ENCODE assay signal across 10 cellular contexts in the genomic region with DNA sequence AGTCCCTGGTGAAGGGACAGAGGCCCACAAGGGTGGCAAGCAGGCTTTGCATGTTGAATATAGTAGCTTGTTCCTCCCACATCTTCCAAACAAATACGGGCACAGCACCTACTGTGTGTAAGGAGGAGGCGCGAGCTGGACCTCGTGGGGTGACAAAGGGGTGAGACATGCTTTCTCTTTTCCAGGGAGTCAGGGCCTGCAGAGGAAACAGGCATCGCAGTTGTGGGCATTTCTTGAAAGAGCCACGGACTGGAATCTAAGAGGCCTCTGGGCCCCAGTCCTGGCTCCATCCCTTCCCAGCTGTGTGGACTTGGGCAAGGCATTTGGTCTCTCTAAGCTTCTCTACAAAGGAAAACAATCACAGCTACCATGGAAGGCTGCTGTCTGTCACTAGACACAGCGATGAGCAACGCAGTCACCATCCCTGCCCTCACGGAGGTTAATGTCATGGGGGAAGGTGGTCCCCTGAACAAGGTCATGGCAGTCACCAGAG. TPM values are rescaled to one million over a fixed set of nuclear protein-coding genes. Genes with fewer than 3 reads are reported as not detected.
DNase-seq lines count a peak whose midpoint lies in the region; ATAC-seq and TF ChIP-seq lines count a peak whose summit lies in the region.
"Had no signal": no experiment of that assay in that cellular context is flagged by ENCODE, and none has a peak within 500 bp of the region (broad histone marks: within the 10 kb centered on the region; RNA-seq: fewer than 3 reads in every experiment).

No MANE protein-coding gene starts in this region.

- ATAC-seq in activated T-helper 17 cell treated with anti-CD3 and anti-CD28 coated beads, Interleukin-2, amount 50 U/mL, for 72 hours (replicated peaks), result no peak

- DNase-seq in PC-9 (no peak), endodermal cell (peak; percentile 74), midbrain (lab: John Stamatoyannopoulos, UW) (peak; percentile 70), substantia nigra (lab: John Stamatoyannopoulos, UW) (peak in 5 of 49 donors; percentile 28 to 74 (median 69)), SKM-1 treated with dmso at 0.1 percent for 144 hours (lab: John Stamatoyannopoulos, UW; ENCODE audit: unreplicated experiment) (no peak), Karpas-422 (no peak)
- DNase-seq in central memory CD4-positive, alpha-beta T cell, result no peak
- DNase-seq: NCI-H524 treated with DMSO at 0.1 percent for 48 hours, T-helper 2 cell had no signal

- H3K4me1 ChIP-seq in PC-9 (replicated peaks; ENCODE audit: insufficient read depth) (peaks cover 62% of the 10 kb centered on the region), endodermal cell (ENCODE audit: control insufficient read depth, insufficient read depth, low read length) (peaks cover 20% of the 10 kb centered on the region), Karpas-422 (ENCODE audit: low read length) (no peaks in the 10 kb centered on the region)

- H3K79me2 ChIP-seq in PC-9 (ENCODE audit: low read depth) (no peaks in the 10 kb centered on the region), Karpas-422 (ENCODE audit: low read length) (no peaks in the 10 kb centered on the region)

- H4K20me1 ChIP-seq in PC-9 (ENCODE audit: insufficient read depth), result no peaks in the 10 kb centered on the region
- H4K20me1 ChIP-seq in Karpas-422 (ENCODE audit: insufficient read depth, low read depth, low read length), result no peaks in the 10 kb centered on the region

- peaks cover 40% of the 10 kb centered on the region for H3K4me1 Mint-ChIP-seq in endodermal cell
- H3K4me1 Mint-ChIP-seq in activated T-helper 17 cell treated with anti-CD3 and anti-CD28 coated beads, Interleukin-2, amount 50 U/mL, for 72 hours, result peaks cover 8% of the 10 kb centered on the region

- intact Hi-C loops in PC-9 (cut with micrococcal nuclease; ENCODE audit: unreplicated experiment), result loop anchor here (1.0 to 10.0 kb wide), 6 partner anchors 14 to 362 kb away; a partner anchor contains a TSS

- H3F3A ChIP-seq in PC-9 (ENCODE audit: insufficient read depth, low read depth), result peaks cover 41% of the 10 kb centered on the region

- H3K9me2 ChIP-seq in PC-9 (ENCODE audit: insufficient read depth) (no peaks in the 10 kb centered on the region), Karpas-422 (replicated peaks; ENCODE audit: insufficient read depth, low read length) (no peaks in the 10 kb centered on the region)

- H3K36me3 Mint-ChIP-seq in endodermal cell (ENCODE audit: low read depth), result no peaks in the 10 kb centered on the region
- H3K36me3 Mint-ChIP-seq in activated T-helper 17 cell treated with anti-CD3 and anti-CD28 coated beads, Interleukin-2, amount 50 U/mL, for 72 hours (ENCODE audit: low read depth), result no peaks in the 10 kb centered on the region

- no peaks in the 10 kb centered on the region for H3K27me3 ChIP-seq in PC-9 (ENCODE audit: insufficient read depth, low read depth)
- H3K27me3 ChIP-seq in endodermal cell (ENCODE audit: control insufficient read depth, insufficient read depth, low read length, poor library complexity, severe bottlenecking), result no peaks in the 10 kb centered on the region
- H3K27me3 ChIP-seq in Karpas-422 (ENCODE audit: low read length), result no peaks in the 10 kb centered on the region

- WGBS in endodermal cell (ENCODE audit: insufficient coverage in 1 of 2, insufficient read length in 1 of 2), 2 experiments, result 80 to 87% methylated on average over 7 to 9 of the region's 9 CpGs

- H3K27ac ChIP-seq in PC-9 (peak overlapping the region; percentile 23), endodermal cell (ENCODE audit: low read depth, low read length) (peak overlapping the region; percentile 93), substantia nigra (ENCODE audit: low read depth, low read length, poor library complexity, severe bottlenecking) (peak overlapping the region; percentile 94), Karpas-422 (ENCODE audit: low read length) (no peak overlapping the region)

- no peak overlapping the region for H3K4me3 ChIP-seq in PC-9
- no peak overlapping the region for H3K4me3 ChIP-seq in endodermal cell (ENCODE audit: low read length)
- no peak overlapping the region for H3K4me3 ChIP-seq in Karpas-422 (ENCODE audit: low read length)

- H3K36me3 ChIP-seq in PC-9 (ENCODE audit: low read depth) (no peaks in the 10 kb centered on the region), endodermal cell (ENCODE audit: control insufficient read depth, insufficient read depth, low read length) (no peaks in the 10 kb centered on the region), Karpas-422 (ENCODE audit: insufficient read depth, low read length) (no peaks in the 10 kb centered on the region)

- CTCF ChIA-PET in PC-9 (lab: Charles Lee), result interaction anchor here (0.6 to 4.4 kb wide), 9 partner anchors 9 to 231 kb away, joined by 3 to 52 read pairs (median 4); a partner anchor contains a TSS

- POLR2A ChIA-PET in PC-9 (lab: Charles Lee; ENCODE audit: unreplicated experiment), result interaction anchor here (0.5 to 2.5 kb wide), 5 partner anchors 15 to 350 kb away, joined by 3 to 9 read pairs (median 8); no protein-coding TSS in a partner anchor

- no peak overlapping the region for H2AFZ ChIP-seq in PC-9
- no peak overlapping the region for H2AFZ ChIP-seq in Karpas-422 (ENCODE audit: low read length)

- no TSS peak for BruUV-seq in PC-9 (replicated peaks; lab: Mats Ljungman, UMichigan)

- no peaks in the 10 kb centered on the region for H3K27me3 Mint-ChIP-seq in endodermal cell (ENCODE audit: insufficient read depth)
- no peaks in the 10 kb centered on the region for H3K27me3 Mint-ChIP-seq in activated T-helper 17 cell treated with anti-CD3 and anti-CD28 coated beads, Interleukin-2, amount 50 U/mL, for 72 hours

- TF ChIP-seq CTCF in PC-9 (conservative IDR thresholded peaks at IDR 0.05) (no peak), endodermal cell (conservative IDR thresholded peaks at IDR 0.05) (no peak)

- no peak overlapping the region for H3K4me2 ChIP-seq in PC-9
- H3K4me2 ChIP-seq in Karpas-422 (ENCODE audit: low read depth, low read length, poor library complexity, severe bottlenecking), result no peak overlapping the region

- no peak overlapping the region for H3K9ac ChIP-seq in endodermal cell (ENCODE audit: extremely low read depth, low read length, poor library complexity, severe bottlenecking)
- no peak overlapping the region for H3K9ac ChIP-seq in Karpas-422 (ENCODE audit: low read length)

- H3K9me3 ChIP-seq in PC-9 (ENCODE audit: insufficient read depth, low read depth), result no peaks in the 10 kb centered on the region
- no peaks in the 10 kb centered on the region for H3K9me3 ChIP-seq in endodermal cell (ENCODE audit: control insufficient read depth, low read length)
- H3K9me3 ChIP-seq in Karpas-422 (ENCODE audit: low read length), result no peaks in the 10 kb centered on the region

- H3K4me3 Mint-ChIP-seq in endodermal cell, result no peak overlapping the region
- H3K4me3 Mint-ChIP-seq in activated T-helper 17 cell treated with anti-CD3 and anti-CD28 coated beads, Interleukin-2, amount 50 U/mL, for 72 hours, result no peak overlapping the region

- no peaks in the 10 kb centered on the region for H3K9me3 Mint-ChIP-seq in endodermal cell
- no peaks in the 10 kb centered on the region for H3K9me3 Mint-ChIP-seq in activated T-helper 17 cell treated with anti-CD3 and anti-CD28 coated beads, Interleukin-2, amount 50 U/mL, for 72 hours

- peak overlapping the region; percentile 49 for H3K27ac Mint-ChIP-seq in endodermal cell
- H3K27ac Mint-ChIP-seq in activated T-helper 17 cell treated with anti-CD3 and anti-CD28 coated beads, Interleukin-2, amount 50 U/mL, for 72 hours, result no peak overlapping the region

RNA-seq across cellular contexts. Expression of a gene that starts 13.0 kb away (rescaled TPM):
- 94.0 and 110 TPM in 2 replicates for total RNA-seq in PC-9 (2021)
- total RNA-seq in endodermal cell, result 10 to 100 TPM; 45.0 to 45.1 TPM
- polyA plus RNA-seq in endodermal cell (2013, experiment 1 of 2), result 22.1 TPM
- 22.6 TPM for polyA plus RNA-seq in endodermal cell (2013, experiment 2 of 2)
- total RNA-seq in activated T-helper 17 cell treated with anti-CD3 and anti-CD28 coated beads, Interleukin-2, amount 50 U/mL, for 72 hours, result 1 to 10 TPM; 1.0 to 2.3 TPM
- total RNA-seq in Karpas-422 (2014; rRNA removed; shearing (Covaris generic); ENCODE audit: low replicate concordance), result not detected in 2 replicates

RNA-seq across cellular contexts. Expression of a gene that starts 28.1 kb away (rescaled TPM):
- 63.9 and 76.7 TPM in 2 replicates for total RNA-seq in PC-9 (2021)
- total RNA-seq in endodermal cell, result 10 to 100 TPM; 20.3 to 24.4 TPM
- 4.8 TPM for polyA plus RNA-seq in endodermal cell (2013, experiment 1 of 2)
- polyA plus RNA-seq in endodermal cell (2013, experiment 2 of 2), result 6.1 TPM
- total RNA-seq in activated T-helper 17 cell treated with anti-CD3 and anti-CD28 coated beads, Interleukin-2, amount 50 U/mL, for 72 hours, result under 1 TPM in 1 of 2 donors, not detected in 1; 0.09 TPM
- total RNA-seq in Karpas-422 (2014; rRNA removed; shearing (Covaris generic); ENCODE audit: low replicate concordance), result not detected in 2 replicates

RNA-seq across cellular contexts. Expression of a gene that starts 32.6 kb away (rescaled TPM):
- total RNA-seq in PC-9 (2021) (not detected in 2 replicates), endodermal cell (under 1 TPM in 1 of 2 donors, not detected in 1; 0.86 TPM)
- polyA plus RNA-seq in endodermal cell (2013, experiment 1 of 2), result not detected
- not detected for polyA plus RNA-seq in endodermal cell (2013, experiment 2 of 2)
- total RNA-seq in activated T-helper 17 cell treated with anti-CD3 and anti-CD28 coated beads, Interleukin-2, amount 50 U/mL, for 72 hours, result not detected
- not detected in 2 replicates for total RNA-seq in Karpas-422 (2014; rRNA removed; shearing (Covaris generic); ENCODE audit: low replicate concordance)

Comparison
In these comparisons a context has a peak if more than half of its experiments do, and no peak if none do; other contexts are left out.
1. DNase-seq: peak in endodermal cell (single experiment) and midbrain (single experiment); none in PC-9 (0 of 2), central memory CD4-positive, alpha-beta T cell (single experiment), SKM-1 treated with dmso at 0.1 percent for 144 hours (single experiment) and Karpas-422 (single experiment).
2. RNA of a gene that starts 13.0 kb away (total RNA-seq): 94.0 to 110 TPM in PC-9 and 45.0 to 45.1 TPM in endodermal cell; 1.0 to 2.3 TPM in activated T-helper 17 cell treated with anti-CD3 and anti-CD28 coated beads, Interleukin-2, amount 50 U/mL, for 72 hours and not detected in Karpas-422; every median in the first group is over 10 times any median in the second.
3. RNA of a gene that starts 28.1 kb away (total RNA-seq): 63.9 to 76.7 TPM in PC-9 and 20.3 to 24.4 TPM in endodermal cell; 0.09 TPM in activated T-helper 17 cell treated with anti-CD3 and anti-CD28 coated beads, Interleukin-2, amount 50 U/mL, for 72 hours and not detected in Karpas-422; every median in the first group is over 10 times any median in the second.